Comparison of ENCODE assay signal across 17 cellular contexts in genomic region chr4:144499777-144500176, GRCh38.
DNase-seq lines count a peak whose midpoint lies in the region; ATAC-seq and TF ChIP-seq lines count a peak whose summit lies in the region.
"Had no signal": no experiment of that assay in that cellular context is flagged by ENCODE, and none has a peak within 500 bp of the region (broad histone marks: within the 10 kb centered on the region; RNA-seq: fewer than 3 reads in every experiment).

No MANE protein-coding gene starts in this region.

- no peak for DNase-seq in Right ventricle myocardium superior
- no peak for DNase-seq in transverse colon
- DNase-seq in GM20000 (ENCODE audit: low spot score): no peak
- DNase-seq in NCI-H226: no peak
- DNase-seq: activated naive CD4-positive, alpha-beta T cell treated with anti-CD3 and anti-CD28 coated beads, Interleukin-2, amount 10 ng/mL, durations not matched to agents 7 days and 5 days; DMS153; effector memory CD4-positive, alpha-beta T cell; NCI-H2029 treated with DMSO at 0.1 percent for 48 hours; SIG-M5; stimulated activated naive CD4-positive, alpha-beta T cell treated with Interleukin-2 at 50 U/mL for 16 hours had no signal

- in situ Hi-C loops in transverse colon (cut with MboI; ENCODE audit: low pct_ligation_motif_present in 1 of 4, low pct_unique_long_range_greater_than_20kb in 1 of 4, low sequenced_read_pairs in 3 of 4): no loop called here

- TF ChIP-seq EP300 in transverse colon (IDR thresholded peaks at IDR 0.05; ENCODE audit: low read depth): no peak

- H3K9me3 ChIP-seq in transverse colon: no peaks in the 10 kb centered on the region
- H3K9me3 ChIP-seq: vagina had no signal

- H3K36me3 ChIP-seq in transverse colon: no peaks in the 10 kb centered on the region
- H3K36me3 ChIP-seq: cardiac muscle cell, vagina had no signal

- H3K4me3 ChIP-seq in transverse colon: no peak overlapping the region
- H3K4me3 ChIP-seq: cardiac muscle cell, GM23338, vagina had no signal

- H3K27me3 ChIP-seq in transverse colon: no peaks in the 10 kb centered on the region
- H3K27me3 ChIP-seq: cardiac muscle cell, vagina had no signal

- intact Hi-C loops in Right ventricle myocardium superior (cut with DNase I) (no loop called here), transverse colon (cut with DNase I; ENCODE audit: low total_unique reads) (no loop called here)

- no peak for TF ChIP-seq CTCF in transverse colon (IDR thresholded peaks at IDR 0.05)
- no peak for TF ChIP-seq CTCF in GM20000 (IDR thresholded peaks at IDR 0.05; ENCODE audit: extremely low read depth, missing control alignments)

- no peak for TF ChIP-seq POLR2A in transverse colon (IDR thresholded peaks at IDR 0.05)

- H3K27ac ChIP-seq in transverse colon: no peak overlapping the region
- H3K27ac ChIP-seq: cardiac muscle cell, vagina had no signal

- no peaks in the 10 kb centered on the region for H3K4me1 ChIP-seq in transverse colon
- H3K4me1 ChIP-seq: vagina had no signal

- ATAC-seq in GM18508 (IDR thresholded peaks at IDR 0.05; ENCODE audit: insufficient read depth, unreplicated experiment) (peak; percentile 81), GM19452 (IDR thresholded peaks at IDR 0.05; ENCODE audit: unreplicated experiment) (peak; percentile 89), HG02678 (IDR thresholded peaks at IDR 0.05; ENCODE audit: unreplicated experiment) (peak; percentile 69), HG03354 (IDR thresholded peaks at IDR 0.05; ENCODE audit: poor library complexity, severe bottlenecking, unreplicated experiment) (peak; percentile 53), Right ventricle myocardium superior (ENCODE audit: poor library complexity) (no peak)
- ATAC-seq: GM23338 had no signal
